9 cellular contexts compared by ENCODE assay signal in genomic region chr5:81195334-81195929, GRCh38. TPM values are rescaled to one million over a fixed set of nuclear protein-coding genes. Genes with fewer than 3 reads are reported as not detected.
DNase-seq lines count a peak whose midpoint lies in the region; ATAC-seq and TF ChIP-seq lines count a peak whose summit lies in the region.
"Had no signal": no experiment of that assay in that cellular context is flagged by ENCODE, and none has a peak within 500 bp of the region (broad histone marks: within the 10 kb centered on the region; RNA-seq: fewer than 3 reads in every experiment).

No MANE protein-coding gene starts in this region.

- H3K4me3 Mint-ChIP-seq in effector memory CD8-positive, alpha-beta T cell = peak overlapping the region; percentile 13 to 41
- peak overlapping the region; percentile 65 for H3K4me3 Mint-ChIP-seq in osteocyte (ENCODE audit: unreplicated experiment)
- H3K4me3 Mint-ChIP-seq: stimulated activated naive CD8-positive, alpha-beta T cell treated with anti-CD3 and anti-CD28 coated beads, Interleukin-15, Interleukin-2, amounts not matched to agents 100 ng/mL and 50 ng/mL, for 24 hours had no signal

- TF ChIP-seq CTCF in DND-41 (IDR thresholded peaks at IDR 0.05; ENCODE audit: borderline replicate concordance, extremely low read depth, low read length, poor library complexity, severe bottlenecking) = no peak
- no peak for TF ChIP-seq CTCF in osteocyte (IDR thresholded peaks at IDR 0.05)
- TF ChIP-seq CTCF in uterus (IDR thresholded peaks at IDR 0.05) = no peak

- ATAC-seq in DND-41 (ENCODE audit: insufficient read depth, low read depth) = no peak
- ATAC-seq in effector memory CD8-positive, alpha-beta T cell (replicated peaks) = no peak

- H3K36me3 Mint-ChIP-seq in effector memory CD8-positive, alpha-beta T cell (ENCODE audit: insufficient read depth) = no peaks in the 10 kb centered on the region
- H3K36me3 Mint-ChIP-seq in osteocyte (ENCODE audit: unreplicated experiment) = no peaks in the 10 kb centered on the region

- H3K79me2 ChIP-seq in DND-41 (ENCODE audit: insufficient read depth, low read length) = no peaks in the 10 kb centered on the region

- H3K9me3 ChIP-seq in DND-41 (ENCODE audit: insufficient read depth, low read length, severe bottlenecking) = no peaks in the 10 kb centered on the region
- H3K9me3 ChIP-seq in uterus = no peaks in the 10 kb centered on the region

- no peaks in the 10 kb centered on the region for H4K20me1 ChIP-seq in DND-41 (ENCODE audit: insufficient read depth, low read length)

- DNase-seq in DND-41 (no peak), RPMI7951 (ENCODE audit: low read depth) (peak; percentile 15), osteocyte (ENCODE audit: extremely low spot score, unreplicated experiment) (no peak), uterus (no peak), GM03348 (ENCODE audit: low spot score) (no peak), NCI-H1092 (lab: John Stamatoyannopoulos, UW) (no peak), NCI-H526 (lab: John Stamatoyannopoulos, UW) (no peak)
- no peak for DNase-seq in effector memory CD8-positive, alpha-beta T cell

- no peaks in the 10 kb centered on the region for H3K27me3 ChIP-seq in DND-41 (ENCODE audit: insufficient read depth, low read length, poor library complexity)
- no peaks in the 10 kb centered on the region for H3K27me3 ChIP-seq in uterus

- no peak overlapping the region for H3K9ac ChIP-seq in DND-41 (ENCODE audit: low read depth, low read length)

- H3K4me2 ChIP-seq in DND-41 (ENCODE audit: insufficient read depth, low read length) = peak overlapping the region; percentile 23; the same call in 1 of the 2 replicates

- TF ChIP-seq POLR2A in uterus (IDR thresholded peaks at IDR 0.05) = no peak

- peak overlapping the region; percentile 53; the same call in 1 of the 2 replicates for H2AFZ ChIP-seq in DND-41 (ENCODE audit: low read depth, low read length)

- H3K27ac ChIP-seq in DND-41 (ENCODE audit: low read length) = no peak overlapping the region
- no peak overlapping the region for H3K27ac ChIP-seq in uterus

- peaks cover 7 to 8% of the 10 kb centered on the region in 2 donors for H3K4me1 Mint-ChIP-seq in effector memory CD8-positive, alpha-beta T cell (ENCODE audit: low read depth in 2 of 2)
- peaks cover 8% of the 10 kb centered on the region for H3K4me1 Mint-ChIP-seq in osteocyte (ENCODE audit: unreplicated experiment)

- H3K9me3 Mint-ChIP-seq in effector memory CD8-positive, alpha-beta T cell = no peaks in the 10 kb centered on the region
- no peaks in the 10 kb centered on the region for H3K9me3 Mint-ChIP-seq in osteocyte (ENCODE audit: unreplicated experiment)
- H3K9me3 Mint-ChIP-seq: stimulated activated naive CD8-positive, alpha-beta T cell treated with anti-CD3 and anti-CD28 coated beads, Interleukin-15, Interleukin-2, amounts not matched to agents 100 ng/mL and 50 ng/mL, for 24 hours had no signal

- H3K27ac Mint-ChIP-seq in effector memory CD8-positive, alpha-beta T cell = peak overlapping the region; percentile 67 to 82
- H3K27ac Mint-ChIP-seq in osteocyte (ENCODE audit: unreplicated experiment) = no peak overlapping the region

- peaks cover 7% of the 10 kb centered on the region for H3K4me1 ChIP-seq in DND-41 (ENCODE audit: insufficient read depth, low read length)
- no peaks in the 10 kb centered on the region for H3K4me1 ChIP-seq in uterus

- H3K4me3 ChIP-seq in DND-41 (ENCODE audit: low read depth in 1 of 2, low read length in 2 of 2) (no peak overlapping the region), uterus (no peak overlapping the region)

- intact Hi-C loops in uterus (cut with DNase I; ENCODE audit: low total_unique reads) = no loop called here

- no peaks in the 10 kb centered on the region for H3K36me3 ChIP-seq in DND-41 (ENCODE audit: insufficient read depth, low read length)
- no peaks in the 10 kb centered on the region for H3K36me3 ChIP-seq in uterus

- no peaks in the 10 kb centered on the region for H3K27me3 Mint-ChIP-seq in effector memory CD8-positive, alpha-beta T cell
- H3K27me3 Mint-ChIP-seq in osteocyte (ENCODE audit: unreplicated experiment) = peaks cover 42% of the 10 kb centered on the region
- H3K27me3 Mint-ChIP-seq: stimulated activated naive CD8-positive, alpha-beta T cell treated with anti-CD3 and anti-CD28 coated beads, Interleukin-15, Interleukin-2, amounts not matched to agents 100 ng/mL and 50 ng/mL, for 24 hours had no signal

RNA-seq across cellular contexts. Expression of gene CKMT2, which starts 37.7 kb away (rescaled TPM):
- 2.2 TPM in 1 of 2 replicates, not detected in the other for total RNA-seq in RPMI7951 (2014; rRNA removed; shearing (Covaris generic))
- total RNA-seq in osteocyte (not detected in 2 replicates), uterus (10 to 100 TPM in 2 of 4 donors, 1 to 10 TPM in 2; 3.5 to 20.5 (median 9.8) TPM)
